ENCODE assay signal across 1 cellular context in genomic region chr1:228096416-228097332, GRCh38.
A peak's percentile ranks its signal among the peaks of the same experiment; 100 is the strongest.
TF ChIP-seq lines count a peak whose summit lies in the region.

No MANE protein-coding gene starts in this region.

TF ChIP-seq in A549, 52 proteins besides CTCF, POLR2A, EP300 and RAD21:
- TF ChIP-seq MAFK (IDR thresholded peaks at IDR 0.05; ENCODE audit: partially characterized antibody) (peak; percentile 33), HES2 (IDR thresholded peaks at IDR 0.05) (no peak)
TF ChIP-seq in A549: peak in this region for 1.
